8 cellular contexts compared by ENCODE assay signal in the genomic region with DNA sequence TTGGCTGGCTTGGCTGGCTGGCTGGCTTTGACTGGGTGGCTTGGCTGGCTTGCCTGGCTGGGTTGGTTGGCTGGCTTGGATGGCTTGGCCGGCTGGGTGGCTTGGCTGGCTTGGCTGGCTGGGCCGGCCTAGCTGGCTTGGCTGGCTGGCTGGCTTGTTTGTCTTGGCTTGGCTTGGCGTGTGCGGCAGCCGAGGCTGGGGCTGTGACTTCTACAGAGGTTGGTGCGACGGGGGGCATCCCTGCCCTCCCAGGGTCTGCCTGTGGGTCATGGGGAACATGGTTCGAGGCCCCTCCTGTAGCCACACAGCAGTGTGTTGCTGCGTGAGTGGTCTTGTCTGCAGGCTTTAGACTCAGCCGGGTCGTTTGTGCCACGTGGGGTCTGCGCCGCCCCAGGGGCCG. TPM values are rescaled to one million over a fixed set of nuclear protein-coding genes. Genes with fewer than 3 reads are reported as not detected.
"Had no signal": no experiment of that assay in that cellular context is flagged by ENCODE, and none has a peak within 500 bp of the region (broad histone marks: within the 10 kb centered on the region; RNA-seq: fewer than 3 reads in every experiment).

No MANE protein-coding gene starts in this region.

RNA-seq across cellular contexts. Expression of gene TP53TG3D, which starts 33.1 kb away (rescaled TPM):
- total RNA-seq: activated B cell treated with CpG ODN at 0.5 μM for 24 hours; activated T-helper 1 cell treated with anti-CD3 and anti-CD28 coated beads, Interleukin-12 subunit alpha, Interleukin-12 subunit beta, Interleukin-2, Interleukin-4 antibody, amounts not matched to agents 30 ng/mL and 10 ng/mL and 1 ng/mL, durations not matched to agents 14 hours and 24 hours and 36 hours; activated T-helper 2 cell treated with anti-CD3 and anti-CD28 coated beads, Interferon-gamma antibody, Interleukin-2, Interleukin-4, amounts not matched to agents 10 μg/mL and 5 μg/mL and 100 μg/mL, durations not matched to agents 14 hours and 24 hours and 36 hours; ascending aorta; cardiac muscle cell; cerebellum; endothelial cell of umbilical vein; gastroesophageal sphincter had no signal
- polyA plus RNA-seq: cardiac muscle cell, endothelial cell of umbilical vein had no signal
